ENCODE assay signal across 12 cellular contexts in genomic region chr7:25750738-25751529, GRCh38.
DNase-seq lines count a peak whose midpoint lies in the region; ATAC-seq and TF ChIP-seq lines count a peak whose summit lies in the region.
"Had no signal": no experiment of that assay in that cellular context is flagged by ENCODE, and none has a peak within 500 bp of the region (broad histone marks: within the 10 kb centered on the region; RNA-seq: fewer than 3 reads in every experiment).

No MANE protein-coding gene starts in this region.

- H3K36me3 ChIP-seq in GM23338 (ENCODE audit: insufficient read depth) (no peaks in the 10 kb centered on the region), lower lobe of right lung (no peaks in the 10 kb centered on the region), stomach (no peaks in the 10 kb centered on the region)
- H3K36me3 ChIP-seq: BLaER1 had no signal

- 31 to 41% (median 40%) methylated on average over 14 of the region's 14 CpGs for WGBS in stomach, 5 donors

- H4K20me1 ChIP-seq in GM23338 (replicated peaks; ENCODE audit: insufficient read depth): no peaks in the 10 kb centered on the region
- H4K20me1 ChIP-seq: BLaER1 had no signal

- H3K79me2 ChIP-seq in GM23338 (replicated peaks; ENCODE audit: insufficient read depth): no peaks in the 10 kb centered on the region

- no peak for TF ChIP-seq EP300 in stomach (IDR thresholded peaks at IDR 0.05)

- TF ChIP-seq POLR2A in stomach (IDR thresholded peaks at IDR 0.05): no peak

- intact Hi-C loops in lower lobe of right lung (cut with DNase I) (no loop called here), stomach (cut with DNase I; ENCODE audit: low total_unique reads) (no loop called here)

- H3K4me1 ChIP-seq in GM23338 (ENCODE audit: insufficient read depth) (peaks cover 6% of the 10 kb centered on the region; the same call in 1 of the 2 replicates), lower lobe of right lung (peaks cover 17% of the 10 kb centered on the region), stomach (peaks cover 0 to 38% (median 8%) of the 10 kb centered on the region in 4 donors)
- H3K4me1 ChIP-seq: BLaER1 had no signal

- H3K27me3 ChIP-seq in GM23338 (ENCODE audit: insufficient read depth): no peaks in the 10 kb centered on the region
- no peaks in the 10 kb centered on the region for H3K27me3 ChIP-seq in lower lobe of right lung (ENCODE audit: low read depth)
- no peaks in the 10 kb centered on the region for H3K27me3 ChIP-seq in stomach
- H3K27me3 ChIP-seq: BLaER1 had no signal

- DNase-seq in GM23338 (ENCODE audit: low spot score) (no peak), chondrocyte (ENCODE audit: low spot score) (no peak), lower lobe of right lung (no peak), stomach (no peak), DMS 273 treated with DMSO at 0.1 percent for 48 hours (lab: John Stamatoyannopoulos, UW) (no peak), SW480 (ENCODE audit: low spot score) (no peak), NCI-H446 (lab: John Stamatoyannopoulos, UW) (no peak), A172 (ENCODE audit: low spot score) (no peak)
- DNase-seq: activated CD8-positive, alpha-beta memory T cell treated with anti-CD3 and anti-CD28 coated beads, Interleukin-2, amount 10 ng/mL, durations not matched to agents 7 days and 5 days; NCI-H1105 treated with DMSO at 0.1 percent for 48 hours; stimulated activated CD4-positive, alpha-beta T cell treated with anti-CD3 and anti-CD28 coated beads, Interleukin-2, amount 100 ng/mL, for 24 hours had no signal

- no peaks in the 10 kb centered on the region for H3K9me3 ChIP-seq in lower lobe of right lung
- H3K9me3 ChIP-seq in stomach: no peaks in the 10 kb centered on the region
- H3K9me3 ChIP-seq: BLaER1 had no signal

- no peaks in the 10 kb centered on the region for H3F3A ChIP-seq in GM23338 (replicated peaks; ENCODE audit: low read depth)

- H3K36me3 Mint-ChIP-seq in GM23338 (ENCODE audit: low read depth): no peaks in the 10 kb centered on the region
- no peaks in the 10 kb centered on the region for H3K36me3 Mint-ChIP-seq in chondrocyte (ENCODE audit: low read depth)
- H3K36me3 Mint-ChIP-seq: activated CD8-positive, alpha-beta memory T cell treated with anti-CD3 and anti-CD28 coated beads, Interleukin-2, amount 10 ng/mL, durations not matched to agents 7 days and 5 days had no signal

- TF ChIP-seq CTCF in GM23338 (conservative IDR thresholded peaks at IDR 0.05; ENCODE audit: low read depth in 2 of 2): no peak
- no peak for TF ChIP-seq CTCF in chondrocyte (IDR thresholded peaks at IDR 0.05)
- TF ChIP-seq CTCF in lower lobe of right lung (IDR thresholded peaks at IDR 0.05): no peak
- TF ChIP-seq CTCF in stomach (IDR thresholded peaks at IDR 0.05): no peak

- H3K27me3 Mint-ChIP-seq in GM23338 (ENCODE audit: insufficient read depth, low read depth, poor library complexity) (peaks cover 4% of the 10 kb centered on the region), chondrocyte (ENCODE audit: low read depth) (no peaks in the 10 kb centered on the region)

- H3K4me3 Mint-ChIP-seq in GM23338 (no peak overlapping the region), chondrocyte (ENCODE audit: unreplicated experiment) (peak overlapping the region; percentile 7)
- H3K4me3 Mint-ChIP-seq: activated CD8-positive, alpha-beta memory T cell treated with anti-CD3 and anti-CD28 coated beads, Interleukin-2, amount 10 ng/mL, durations not matched to agents 7 days and 5 days had no signal

- ATAC-seq in GM23338 (no peak), lower lobe of right lung (peak; percentile 54 to 90)
- ATAC-seq: activated CD8-positive, alpha-beta memory T cell treated with anti-CD3 and anti-CD28 coated beads, Interleukin-2, amount 10 ng/mL, durations not matched to agents 7 days and 5 days had no signal

- peak overlapping the region; percentile 82 for H2AFZ ChIP-seq in GM23338

- H3K4me1 Mint-ChIP-seq in GM23338 (peaks cover 30% of the 10 kb centered on the region), chondrocyte (ENCODE audit: low read depth) (peaks cover 45% of the 10 kb centered on the region)
- H3K4me1 Mint-ChIP-seq: activated CD8-positive, alpha-beta memory T cell treated with anti-CD3 and anti-CD28 coated beads, Interleukin-2, amount 10 ng/mL, durations not matched to agents 7 days and 5 days had no signal

- H3K27ac ChIP-seq in GM23338 (ENCODE audit: low read depth) (no peak overlapping the region), lower lobe of right lung (peak overlapping the region; percentile 71), stomach (peak overlapping the region in 4 of 5 donors; percentile 62 to 84 (median 74))
- H3K27ac ChIP-seq: BLaER1 had no signal

- H3K9me3 Mint-ChIP-seq in GM23338 (no peaks in the 10 kb centered on the region), chondrocyte (ENCODE audit: low read depth) (no peaks in the 10 kb centered on the region)

- no peak overlapping the region for H3K27ac Mint-ChIP-seq in GM23338
- peak overlapping the region; percentile 95 for H3K27ac Mint-ChIP-seq in chondrocyte (ENCODE audit: unreplicated experiment)
- H3K27ac Mint-ChIP-seq: activated CD8-positive, alpha-beta memory T cell treated with anti-CD3 and anti-CD28 coated beads, Interleukin-2, amount 10 ng/mL, durations not matched to agents 7 days and 5 days had no signal

- H3K4me3 ChIP-seq in GM23338 (no peak overlapping the region), lower lobe of right lung (no peak overlapping the region), stomach (no peak overlapping the region)
- H3K4me3 ChIP-seq: BLaER1 had no signal

- H3K9me2 ChIP-seq in GM23338 (ENCODE audit: insufficient read depth): no peaks in the 10 kb centered on the region

- no peak overlapping the region for H3K4me2 ChIP-seq in GM23338
- H3K4me2 ChIP-seq: BLaER1 had no signal

TF ChIP-seq in GM23338, 12 proteins besides CTCF, POLR2A, EP300 and RAD21:
- TF ChIP-seq JUNB (IDR thresholded peaks at IDR 0.05; ENCODE audit: unreplicated experiment) (no peak), CREB1 (CRISPR knock-in tag; IDR thresholded peaks at IDR 0.05; ENCODE audit: low read depth) (no peak), EZH2phosphoT487 (IDR thresholded peaks at IDR 0.05; ENCODE audit: unreplicated experiment) (no peak), NANOG (IDR thresholded peaks at IDR 0.05; ENCODE audit: borderline replicate concordance) (no peak), ZNF331 (CRISPR knock-in tag; IDR thresholded peaks at IDR 0.05; ENCODE audit: low read depth) (no peak), ZNF462 (CRISPR knock-in tag; IDR thresholded peaks at IDR 0.05) (no peak)
